In the genomic region with DNA sequence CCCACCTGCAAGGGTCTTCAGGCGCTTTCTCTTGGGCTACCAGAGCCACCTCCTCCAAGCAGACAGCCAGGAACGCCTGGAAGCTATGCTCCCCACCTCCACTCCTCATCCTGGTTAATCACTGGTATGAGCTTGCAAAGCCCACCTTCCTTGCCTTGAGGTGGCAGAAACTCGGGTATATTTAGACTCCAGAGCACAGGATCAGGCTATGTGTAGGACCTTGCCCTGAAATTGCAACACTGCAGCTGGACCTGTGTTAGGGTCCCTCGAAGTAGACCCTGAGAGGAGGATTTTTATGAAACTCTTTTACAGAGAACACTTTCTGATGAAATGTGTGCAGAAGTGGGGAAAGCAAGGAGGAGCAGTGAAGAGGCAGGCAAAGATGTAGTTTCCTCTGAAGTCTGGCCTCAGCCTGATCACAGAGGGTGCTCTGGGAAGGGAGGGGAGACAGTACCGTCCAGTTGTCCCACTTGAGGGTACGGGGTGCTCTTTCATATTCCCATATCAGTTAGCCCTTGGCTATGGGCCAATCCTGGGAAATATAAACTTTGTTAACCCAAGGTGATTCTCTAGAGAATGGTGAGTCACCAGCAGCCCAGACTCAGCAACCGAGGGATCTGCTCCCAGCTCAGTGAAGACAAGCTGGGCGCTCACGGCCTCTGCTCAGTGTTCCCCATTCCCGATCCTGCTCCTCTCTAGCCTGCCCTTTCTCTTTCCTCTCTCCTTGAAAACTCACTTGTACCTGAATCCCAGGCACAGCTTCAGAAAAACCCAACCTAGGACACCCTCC, we compare ENCODE assay signal across 18 cellular contexts.
"Had no signal": no experiment of that assay in that cellular context is flagged by ENCODE, and none has a peak within 500 bp of the region (broad histone marks: within the 10 kb centered on the region; RNA-seq: fewer than 3 reads in every experiment).

No MANE protein-coding gene starts in this region.

- DNase-seq: activated CD4-positive, alpha-beta T cell treated with anti-CD3 and anti-CD28 coated beads for 36 hours; activated CD4-positive, alpha-beta T cell treated with anti-CD3 and anti-CD28 coated beads, Interleukin-2, amount 50 U/mL, for 48 hours; activated naive CD4-positive, alpha-beta T cell; activated naive CD8-positive, alpha-beta T cell treated with anti-CD3 and anti-CD28 coated beads, Interleukin-2, amount 10 ng/mL, durations not matched to agents 7 days and 5 days; aorta; brain microvascular endothelial cell; colonic mucosa; erythroblast; heart right ventricle; immature natural killer cell; stimulated activated naive B cell treated with anti-CD40 and anti-IgM and Interleukin-4, amounts not matched to agents 10 μg/mL and 1 μg/mL and 100 μg/mL, for 72 hours had no signal

- H3K4me1 ChIP-seq: colonic mucosa, heart right ventricle, parathyroid adenoma had no signal

- H3K4me3 Mint-ChIP-seq: activated CD4-positive, alpha-beta T cell treated with anti-CD3 and anti-CD28 coated beads for 36 hours; activated naive CD8-positive, alpha-beta T cell treated with anti-CD3 and anti-CD28 coated beads, Interleukin-2, amount 10 ng/mL, durations not matched to agents 7 days and 5 days; activated T-helper 17 cell treated with anti-CD3 and anti-CD28 coated beads, Interleukin-2, amount 50 U/mL, for 72 hours; central memory CD8-positive, alpha-beta T cell; immature natural killer cell; natural killer cell treated with Interleukin-12 subunit alpha and Interleukin-12 subunit beta and Interleukin-15 and Interleukin-18, amount 100 ng/mL, for 72 hours; stimulated activated naive B cell treated with anti-CD40 and anti-IgM and Interleukin-4, amounts not matched to agents 10 μg/mL and 1 μg/mL and 100 μg/mL, for 72 hours; T-helper 2 cell treated with Interferon-gamma antibody and Interleukin-4, amounts not matched to agents 5 μg/mL and 100 μg/mL, for 36 hours; WTC11 had no signal

- H3K27ac Mint-ChIP-seq: activated CD4-positive, alpha-beta T cell treated with anti-CD3 and anti-CD28 coated beads for 36 hours; activated naive CD8-positive, alpha-beta T cell treated with anti-CD3 and anti-CD28 coated beads, Interleukin-2, amount 10 ng/mL, durations not matched to agents 7 days and 5 days; activated T-helper 17 cell treated with anti-CD3 and anti-CD28 coated beads, Interleukin-2, amount 50 U/mL, for 72 hours; immature natural killer cell; natural killer cell treated with Interleukin-12 subunit alpha and Interleukin-12 subunit beta and Interleukin-15 and Interleukin-18, amount 100 ng/mL, for 72 hours; stimulated activated naive B cell treated with anti-CD40 and anti-IgM and Interleukin-4, amounts not matched to agents 10 μg/mL and 1 μg/mL and 100 μg/mL, for 72 hours; T-helper 2 cell treated with Interferon-gamma antibody and Interleukin-4, amounts not matched to agents 5 μg/mL and 100 μg/mL, for 36 hours; WTC11 had no signal

- H3K4me1 Mint-ChIP-seq: activated CD4-positive, alpha-beta T cell treated with anti-CD3 and anti-CD28 coated beads for 36 hours; activated naive CD8-positive, alpha-beta T cell treated with anti-CD3 and anti-CD28 coated beads, Interleukin-2, amount 10 ng/mL, durations not matched to agents 7 days and 5 days; activated T-helper 17 cell treated with anti-CD3 and anti-CD28 coated beads, Interleukin-2, amount 50 U/mL, for 72 hours; central memory CD8-positive, alpha-beta T cell; immature natural killer cell; stimulated activated naive B cell treated with anti-CD40 and anti-IgM and Interleukin-4, amounts not matched to agents 10 μg/mL and 1 μg/mL and 100 μg/mL, for 72 hours had no signal

- H3K27me3 ChIP-seq: brain microvascular endothelial cell, colonic mucosa had no signal

- H3K27me3 Mint-ChIP-seq: activated naive CD8-positive, alpha-beta T cell treated with anti-CD3 and anti-CD28 coated beads, Interleukin-2, amount 10 ng/mL, durations not matched to agents 7 days and 5 days; stimulated activated naive B cell treated with anti-CD40 and anti-IgM and Interleukin-4, amounts not matched to agents 10 μg/mL and 1 μg/mL and 100 μg/mL, for 72 hours had no signal

- H3K36me3 ChIP-seq: brain microvascular endothelial cell, colonic mucosa, gastroesophageal sphincter, heart right ventricle had no signal

- H3K9me3 ChIP-seq: colonic mucosa, gastroesophageal sphincter, heart right ventricle had no signal

- H3K27ac ChIP-seq: brain microvascular endothelial cell, colonic mucosa, gastroesophageal sphincter, heart right ventricle, parathyroid adenoma had no signal

- H3K9me3 Mint-ChIP-seq: activated T-helper 17 cell treated with anti-CD3 and anti-CD28 coated beads, Interleukin-2, amount 50 U/mL, for 72 hours; central memory CD8-positive, alpha-beta T cell; T-helper 2 cell treated with Interferon-gamma antibody and Interleukin-4, amounts not matched to agents 5 μg/mL and 100 μg/mL, for 36 hours had no signal

- H3K36me3 Mint-ChIP-seq: activated naive CD8-positive, alpha-beta T cell treated with anti-CD3 and anti-CD28 coated beads, Interleukin-2, amount 10 ng/mL, durations not matched to agents 7 days and 5 days; immature natural killer cell; natural killer cell treated with Interleukin-12 subunit alpha and Interleukin-12 subunit beta and Interleukin-15 and Interleukin-18, amount 100 ng/mL, for 72 hours; stimulated activated naive B cell treated with anti-CD40 and anti-IgM and Interleukin-4, amounts not matched to agents 10 μg/mL and 1 μg/mL and 100 μg/mL, for 72 hours; WTC11 had no signal

- H3K4me3 ChIP-seq: colonic mucosa, gastroesophageal sphincter, heart right ventricle had no signal
